In the genomic region with DNA sequence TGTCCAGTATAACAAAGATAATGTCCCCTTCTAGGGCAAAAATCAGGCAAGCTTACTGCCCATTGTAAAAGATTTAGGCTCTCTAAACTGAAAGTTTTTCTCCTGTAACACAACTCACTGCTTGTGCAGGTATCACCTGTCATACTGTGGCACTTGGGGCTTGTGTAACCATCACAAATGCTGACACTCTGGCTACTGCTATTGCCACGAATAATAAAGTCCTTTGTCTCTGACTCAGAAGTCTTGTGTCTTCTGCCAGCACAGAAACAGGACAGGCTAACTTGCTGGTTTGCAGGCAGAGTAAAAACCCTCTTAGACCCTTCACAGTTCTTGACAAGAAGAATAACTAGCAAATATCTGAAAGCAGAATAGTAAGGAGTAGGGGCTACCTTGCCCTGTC, we compare ENCODE assay signal across 19 cellular contexts.
"Had no signal": no experiment of that assay in that cellular context is flagged by ENCODE, and none has a peak within 500 bp of the region (broad histone marks: within the 10 kb centered on the region; RNA-seq: fewer than 3 reads in every experiment).

No MANE protein-coding gene starts in this region.

- H3K4me3 ChIP-seq: breast epithelium, left lung, SK-N-MC, tibial nerve had no signal

- H3K27ac ChIP-seq: breast epithelium, epithelial cell of prostate, left lung, SK-N-MC, tibial nerve had no signal

- H3K27me3 ChIP-seq: breast epithelium, left lung, tibial nerve had no signal

- H3K9me3 Mint-ChIP-seq: activated CD4-positive, alpha-beta memory T cell treated with anti-CD3 and anti-CD28 coated beads, Interleukin-2, amount 10 ng/mL, durations not matched to agents 7 days and 5 days; activated naive CD8-positive, alpha-beta T cell treated with anti-CD3 and anti-CD28 coated beads, Interleukin-2, amount 10 ng/mL, durations not matched to agents 7 days and 5 days; activated T-cell treated with anti-CD3 and anti-CD28 coated beads, Interleukin-2, amount 50 U/mL, for 4 hours; activated T-helper 2 cell treated with anti-CD3 and anti-CD28 coated beads, Interferon-gamma antibody, Interleukin-2, Interleukin-4, amounts not matched to agents 10 μg/mL and 5 μg/mL and 100 μg/mL, durations not matched to agents 14 hours and 24 hours and 36 hours; naive B cell had no signal

- H3K36me3 Mint-ChIP-seq: activated naive CD8-positive, alpha-beta T cell treated with anti-CD3 and anti-CD28 coated beads, Interleukin-2, amount 10 ng/mL, durations not matched to agents 7 days and 5 days; naive B cell had no signal

- H3K4me3 Mint-ChIP-seq: activated CD4-positive, alpha-beta memory T cell treated with anti-CD3 and anti-CD28 coated beads, Interleukin-2, amount 10 ng/mL, durations not matched to agents 7 days and 5 days; activated naive CD8-positive, alpha-beta T cell treated with anti-CD3 and anti-CD28 coated beads, Interleukin-2, amount 10 ng/mL, durations not matched to agents 7 days and 5 days; activated T-cell treated with anti-CD3 and anti-CD28 coated beads, Interleukin-2, amount 50 U/mL, for 4 hours; naive B cell had no signal

- DNase-seq: activated CD4-positive, alpha-beta memory T cell treated with anti-CD3 and anti-CD28 coated beads, Interleukin-2, amount 10 ng/mL, durations not matched to agents 7 days and 5 days; activated CD4-positive, alpha-beta T cell treated with anti-CD3 and anti-CD28 coated beads for 48 hours; activated naive CD4-positive, alpha-beta T cell; activated naive CD8-positive, alpha-beta T cell treated with anti-CD3 and anti-CD28 coated beads, Interleukin-2, amount 10 ng/mL, durations not matched to agents 7 days and 5 days; activated T-cell treated with anti-CD3 and anti-CD28 coated beads, Interleukin-2, amount 50 U/mL, for 4 hours; amniotic stem cell; cortex of kidney; foreskin fibroblast; kidney glomerular epithelial cell; left lung; naive B cell; posterior cingulate gyrus; stimulated activated CD4-positive, alpha-beta T cell treated with anti-CD3 and anti-CD28 coated beads, Interleukin-4, amount 100 ng/mL, for 1 hour; stimulated activated naive CD8-positive, alpha-beta T cell treated with anti-CD3 and anti-CD28 coated beads, Interleukin-15, Interleukin-2, amounts not matched to agents 100 U/mL and 50 U/mL, for 24 hours had no signal

- H3K9me3 ChIP-seq: breast epithelium, left lung, tibial nerve had no signal

- H3K27ac Mint-ChIP-seq: activated CD4-positive, alpha-beta memory T cell treated with anti-CD3 and anti-CD28 coated beads, Interleukin-2, amount 10 ng/mL, durations not matched to agents 7 days and 5 days; activated naive CD8-positive, alpha-beta T cell treated with anti-CD3 and anti-CD28 coated beads, Interleukin-2, amount 10 ng/mL, durations not matched to agents 7 days and 5 days; activated T-helper 2 cell treated with anti-CD3 and anti-CD28 coated beads, Interferon-gamma antibody, Interleukin-2, Interleukin-4, amounts not matched to agents 10 μg/mL and 5 μg/mL and 100 μg/mL, durations not matched to agents 14 hours and 24 hours and 36 hours; naive B cell had no signal

- H3K4me1 ChIP-seq: breast epithelium had no signal

- H3K36me3 ChIP-seq: breast epithelium, left lung, tibial nerve had no signal
